In the genomic region with DNA sequence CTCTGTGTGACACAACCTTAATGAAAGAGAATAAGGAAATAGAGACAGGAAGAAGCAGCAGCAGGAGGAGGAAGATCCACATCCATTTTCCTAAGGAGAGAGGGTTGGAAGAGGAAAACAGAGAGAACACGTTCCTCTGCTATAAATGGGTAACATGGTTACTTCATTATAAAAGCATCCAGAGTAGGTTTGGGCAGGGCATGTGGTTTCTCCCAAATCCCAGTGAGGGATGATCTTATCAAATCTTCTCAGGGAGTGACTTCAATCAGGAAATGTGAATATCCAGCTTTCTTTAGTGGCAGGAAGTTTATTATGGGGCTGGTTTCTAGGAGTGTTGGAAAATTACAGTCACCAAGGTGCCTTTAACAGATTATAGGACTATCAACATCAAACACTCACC, we compare ENCODE assay signal across 19 cellular contexts. TPM values are rescaled to one million over a fixed set of nuclear protein-coding genes. Genes with fewer than 3 reads are reported as not detected.
"Had no signal": no experiment of that assay in that cellular context is flagged by ENCODE, and none has a peak within 500 bp of the region (broad histone marks: within the 10 kb centered on the region; RNA-seq: fewer than 3 reads in every experiment).

No MANE protein-coding gene starts in this region.

- ATAC-seq: activated T-helper 17 cell treated with anti-CD3 and anti-CD28 coated beads, Interleukin-2, amount 50 U/mL, for 72 hours; body of pancreas; gastrocnemius medialis; psoas muscle; stimulated activated naive CD8-positive, alpha-beta T cell treated with anti-CD3 and anti-CD28 coated beads, Interleukin-15, Interleukin-2, amounts not matched to agents 100 U/mL and 50 U/mL, for 24 hours had no signal

- H3K36me3 ChIP-seq: adrenal gland, gastrocnemius medialis had no signal

- FAIRE-seq: TTC549 had no signal

- H3K4me3 ChIP-seq: adrenal gland, body of pancreas, gastrocnemius medialis, psoas muscle, testis had no signal

- H3K9me3 ChIP-seq: adrenal gland, body of pancreas, gastrocnemius medialis, psoas muscle, testis had no signal

- H3K4me3 Mint-ChIP-seq: activated B cell treated with CpG ODN at 0.5 μM for 24 hours; activated CD4-positive, alpha-beta T cell treated with anti-CD3 and anti-CD28 coated beads, Interleukin-2, amount 10 ng/mL, durations not matched to agents 24 days and 14 days; activated naive CD4-positive, alpha-beta T cell treated with anti-CD3 and anti-CD28 coated beads, Interleukin-2, amount 10 ng/mL, durations not matched to agents 7 days and 5 days; activated T-helper 17 cell treated with anti-CD3 and anti-CD28 coated beads, Interleukin-2, amount 50 U/mL, for 72 hours; memory B cell had no signal

- H3K4me1 Mint-ChIP-seq: activated B cell treated with CpG ODN at 0.5 μM for 24 hours; activated CD4-positive, alpha-beta T cell treated with anti-CD3 and anti-CD28 coated beads, Interleukin-2, amount 10 ng/mL, durations not matched to agents 24 days and 14 days; memory B cell had no signal

- H3K9me3 Mint-ChIP-seq: activated B cell treated with CpG ODN at 0.5 μM for 24 hours; activated CD4-positive, alpha-beta T cell treated with anti-CD3 and anti-CD28 coated beads, Interleukin-2, amount 10 ng/mL, durations not matched to agents 24 days and 14 days; activated naive CD4-positive, alpha-beta T cell treated with anti-CD3 and anti-CD28 coated beads, Interleukin-2, amount 10 ng/mL, durations not matched to agents 7 days and 5 days; activated T-helper 17 cell treated with anti-CD3 and anti-CD28 coated beads, Interleukin-2, amount 50 U/mL, for 72 hours; memory B cell had no signal

- H3K4me1 ChIP-seq: adrenal gland, body of pancreas, testis had no signal

- H3K36me3 Mint-ChIP-seq: activated naive CD4-positive, alpha-beta T cell treated with anti-CD3 and anti-CD28 coated beads, Interleukin-2, amount 10 ng/mL, durations not matched to agents 7 days and 5 days had no signal

- DNase-seq: activated B cell treated with CpG ODN at 0.5 μM for 24 hours; activated CD4-positive, alpha-beta T cell treated with anti-CD3 and anti-CD28 coated beads, Interleukin-2, amount 10 ng/mL, durations not matched to agents 24 days and 14 days; activated naive CD4-positive, alpha-beta T cell treated with anti-CD3 and anti-CD28 coated beads, Interleukin-2, amount 10 ng/mL, durations not matched to agents 7 days and 5 days; body of pancreas; cerebellar nuclear complex; gastrocnemius medialis; hypothalamus; psoas muscle; stimulated activated CD4-positive, alpha-beta T cell treated with anti-CD3 and anti-CD28 coated beads, Interleukin-4, amount 100 ng/mL, for 1 hour; stimulated activated CD8-positive, alpha-beta memory T cell treated with anti-CD3 and anti-CD28 coated beads, Interleukin-4, amount 100 ng/mL, for 48 hours; stimulated activated naive CD8-positive, alpha-beta T cell treated with anti-CD3 and anti-CD28 coated beads, Interleukin-15, Interleukin-2, amounts not matched to agents 100 U/mL and 50 U/mL, for 24 hours; T-helper 2 cell; testis had no signal

- H3K27me3 ChIP-seq: body of pancreas, gastrocnemius medialis, testis had no signal

- H3K27ac ChIP-seq: adrenal gland, body of pancreas, gastrocnemius medialis, psoas muscle, testis had no signal

- H3K27me3 Mint-ChIP-seq: activated naive CD4-positive, alpha-beta T cell treated with anti-CD3 and anti-CD28 coated beads, Interleukin-2, amount 10 ng/mL, durations not matched to agents 7 days and 5 days had no signal

RNA-seq across cellular contexts. Expression of gene CYP2J2, which starts 11.1 kb away (rescaled TPM):
- total RNA-seq: osteoblast had no signal
- polyA plus RNA-seq: neural cell had no signal
